1 cellular context compared by ENCODE assay signal in genomic region chr1:154869351-154870116, GRCh38.
TF ChIP-seq lines count a peak whose summit lies in the region.

No MANE protein-coding gene starts in this region.

TF ChIP-seq in SK-N-SH treated with all-trans-retinoic acid at 6 μM for 48 hours, 23 proteins besides CTCF, POLR2A, EP300 and RAD21 (continued from another document):
- no peak for TF ChIP-seq CREB5 (CRISPR knock-in tag; IDR thresholded peaks at IDR 0.05; ENCODE audit: low read depth)
- TF ChIP-seq POU6F1 (CRISPR knock-in tag; IDR thresholded peaks at IDR 0.05; ENCODE audit: borderline replicate concordance, low read depth) = no peak
